In genomic region chr6:157464653-157465535, GRCh38 we compare ENCODE assay signal across 9 cellular contexts.
A peak's percentile ranks its signal among the peaks of the same experiment; 100 is the strongest.
DNase-seq lines count a peak whose midpoint lies in the region; ATAC-seq lines count a peak whose summit lies in the region.
"Had no signal": no experiment of that assay in that cellular context is flagged by ENCODE, and none has a peak within 500 bp of the region (broad histone marks: within the 10 kb centered on the region; RNA-seq: fewer than 3 reads in every experiment).

No MANE protein-coding gene starts in this region.

- ATAC-seq in GM18519 (IDR thresholded peaks at IDR 0.05; ENCODE audit: low FRiP score, unreplicated experiment), result peak; percentile 48
- peak; percentile 47 for ATAC-seq in GM21529 (IDR thresholded peaks at IDR 0.05; ENCODE audit: unreplicated experiment)
- peak; percentile 71 for ATAC-seq in memory B cell (ENCODE audit: low read depth)

- H3K27me3 Mint-ChIP-seq in memory B cell, result no peaks in the 10 kb centered on the region

- peaks cover 23% of the 10 kb centered on the region for H3K4me1 Mint-ChIP-seq in memory B cell

- DNase-seq in HUDEP-2 (lab: John Stamatoyannopoulos, UW; ENCODE audit: unreplicated experiment in 76 of 76) (peak in 67 of 76 experiments; percentile 19 to 75 (median 53)), memory B cell (ENCODE audit: low spot score in 2 of 2) (peak; percentile 31 to 57), DMS79 (lab: John Stamatoyannopoulos, UW) (no peak), superior temporal gyrus (ENCODE audit: extremely low spot score) (no peak), COR-L47 (lab: John Stamatoyannopoulos, UW) (no peak), DMS53 treated with DMSO at 0.1 percent for 48 hours (lab: John Stamatoyannopoulos, UW; ENCODE audit: unreplicated experiment) (no peak)
- DNase-seq: OCI-M1 had no signal

- peak overlapping the region; percentile 72 for H3K4me3 Mint-ChIP-seq in memory B cell

- peaks cover 2% of the 10 kb centered on the region for H3K36me3 Mint-ChIP-seq in memory B cell

- H3K27ac Mint-ChIP-seq in memory B cell, result peak overlapping the region; percentile 95

- no peaks in the 10 kb centered on the region for H3K9me3 Mint-ChIP-seq in memory B cell

Comparison
In these comparisons a context has a peak if more than half of its experiments do, and no peak if none do; other contexts are left out.
1. DNase-seq: peak in HUDEP-2 (67 of 76) and memory B cell (2 of 2); none in DMS79 (single experiment), superior temporal gyrus (single experiment), COR-L47 (single experiment) and DMS53 treated with DMSO at 0.1 percent for 48 hours (single experiment).
2. Peak in every context shown above with its lines, with median percentiles within 50 percentile points of each other: ATAC-seq.